8 cellular contexts compared by ENCODE assay signal in the genomic region with DNA sequence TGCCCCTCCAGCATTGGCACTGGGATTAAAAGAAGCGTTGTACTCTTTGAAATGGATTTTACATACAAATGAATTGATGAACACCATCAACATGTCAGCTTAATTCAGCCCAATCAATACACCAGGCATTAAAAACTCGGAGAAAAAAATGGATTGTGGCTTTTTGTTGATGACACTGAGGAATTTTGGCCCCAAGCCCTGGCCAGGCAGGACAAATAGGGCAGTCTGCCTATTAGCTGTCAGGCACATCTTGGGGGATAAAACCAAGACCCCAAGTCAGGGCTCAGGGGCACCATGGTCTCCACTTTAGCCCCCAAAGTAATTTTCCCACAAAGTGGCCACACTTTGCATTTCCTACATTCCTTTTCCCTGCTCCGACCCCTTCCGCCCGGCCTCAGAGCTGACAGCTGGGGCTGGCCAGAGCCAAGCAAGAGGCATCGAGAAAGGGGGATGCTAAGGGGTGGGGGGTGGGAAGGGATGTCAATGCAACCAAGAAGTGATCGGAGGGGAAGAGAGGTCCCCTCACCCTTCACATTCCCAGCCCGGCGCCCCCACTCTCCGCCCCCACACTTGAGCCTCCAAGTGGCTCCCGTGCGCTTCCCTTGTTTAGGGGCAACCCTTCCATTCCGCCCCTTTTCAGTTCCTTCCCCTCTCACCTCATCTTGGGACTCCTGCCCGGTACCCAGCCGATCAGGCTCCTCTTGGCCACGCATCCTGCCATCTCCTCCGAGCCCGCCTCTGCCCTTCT. TPM values are rescaled to one million over a fixed set of nuclear protein-coding genes. Genes with fewer than 3 reads are reported as not detected.
DNase-seq lines count a peak whose midpoint lies in the region; ATAC-seq and TF ChIP-seq lines count a peak whose summit lies in the region.

No MANE protein-coding gene starts in this region.

- no peaks in the 10 kb centered on the region for H4K20me1 ChIP-seq in GM23248 (ENCODE audit: insufficient read depth)

- H3K4me1 Mint-ChIP-seq in activated naive CD8-positive, alpha-beta T cell (ENCODE audit: low read depth): peaks cover 17% of the 10 kb centered on the region

- peaks cover 23% of the 10 kb centered on the region for H3F3A ChIP-seq in GM23248 (ENCODE audit: insufficient read depth)

- DNase-seq in AG04449 (ENCODE audit: low read depth, low spot score) (no peak), GM23248 (peak; percentile 53), inferior parietal cortex (ENCODE audit: extremely low spot score) (peak; percentile 18), DMS79 (lab: John Stamatoyannopoulos, UW) (no peak), NCI-H146 (lab: John Stamatoyannopoulos, UW) (no peak)

- TF ChIP-seq CTCF in AG04449 (IDR thresholded peaks at IDR 0.05; ENCODE audit: insufficient read depth, low read length, missing control alignments): no peak

- POLR2A ChIA-PET in AG04449 (lab: Yijun Ruan, JAX): no interaction called here

- H3K4me1 ChIP-seq in GM23248 (ENCODE audit: insufficient read depth): peaks cover 20% of the 10 kb centered on the region
- peaks cover 19% of the 10 kb centered on the region for H3K4me1 ChIP-seq in stomach smooth muscle (ENCODE audit: control insufficient read depth, insufficient read depth, low read length)

- no peaks in the 10 kb centered on the region for H3K9me3 ChIP-seq in GM23248 (ENCODE audit: low read depth)
- H3K9me3 ChIP-seq in stomach smooth muscle (ENCODE audit: control insufficient read depth in 2 of 2, low read length in 2 of 2): no peaks in the 10 kb centered on the region

- H3K4me3 Mint-ChIP-seq in activated naive CD8-positive, alpha-beta T cell: peak overlapping the region; percentile 89

- H3K27ac ChIP-seq in GM23248 (peak overlapping the region; percentile 23; the same call in 1 of the 2 replicates), stomach smooth muscle (ENCODE audit: low read length) (peak overlapping the region; percentile 46)

- peak overlapping the region; percentile 91 for H2AFZ ChIP-seq in GM23248

- H3K9ac ChIP-seq in GM23248: peak overlapping the region; percentile 82
- peak overlapping the region; percentile 85 for H3K9ac ChIP-seq in stomach smooth muscle (ENCODE audit: low read length in 2 of 2)

- no peaks in the 10 kb centered on the region for H3K36me3 ChIP-seq in GM23248 (ENCODE audit: low read depth)
- peaks cover 0 to 2% of the 10 kb centered on the region in 2 donors for H3K36me3 ChIP-seq in stomach smooth muscle (ENCODE audit: control insufficient read depth in 2 of 2, insufficient read depth in 2 of 2, low read length in 2 of 2)

- H3K36me3 Mint-ChIP-seq in activated naive CD8-positive, alpha-beta T cell: peaks cover 2% of the 10 kb centered on the region

- H3K9me2 ChIP-seq in GM23248 (ENCODE audit: insufficient read depth): no peaks in the 10 kb centered on the region

- peak overlapping the region; percentile 87 for H3K4me2 ChIP-seq in GM23248 (ENCODE audit: unreplicated experiment)

- WGBS in GM23248 (ENCODE audit: low coverage in 1 of 2, low lambda C conversion rate in 2 of 2, missing lambda C conversion rate in 2 of 2), 2 experiments: 2 to 4% methylated on average over 10 to 18 of the region's 18 CpGs

- H3K27me3 Mint-ChIP-seq in activated naive CD8-positive, alpha-beta T cell: no peaks in the 10 kb centered on the region

- H3K27me3 ChIP-seq in GM23248 (replicated peaks; ENCODE audit: insufficient read depth): no peaks in the 10 kb centered on the region
- no peaks in the 10 kb centered on the region for H3K27me3 ChIP-seq in stomach smooth muscle (ENCODE audit: control insufficient read depth in 1 of 2, insufficient read depth in 2 of 2, low read length in 2 of 2)

- H3K9me3 Mint-ChIP-seq in activated naive CD8-positive, alpha-beta T cell (ENCODE audit: low read depth): no peaks in the 10 kb centered on the region

- H3K27ac Mint-ChIP-seq in activated naive CD8-positive, alpha-beta T cell: peak overlapping the region; percentile 64

- CTCF ChIA-PET in AG04449 (lab: Yijun Ruan, JAX): interaction anchor here (1.1 kb wide), 1 partner anchor 26 kb away, joined by 3 read pairs; no protein-coding TSS in a partner anchor

- in situ Hi-C loops in GM23248 (cut with MboI): no loop called here

- peaks cover 29% of the 10 kb centered on the region for H3K79me2 ChIP-seq in GM23248 (ENCODE audit: insufficient read depth)

- no peak for ATAC-seq in HG03045 (IDR thresholded peaks at IDR 0.05; ENCODE audit: unreplicated experiment)

- H3K4me3 ChIP-seq in AG04449 (ENCODE audit: low read depth, low read length) (peak overlapping the region; percentile 94), GM23248 (peak overlapping the region; percentile 90), stomach smooth muscle (ENCODE audit: low read length in 2 of 2) (peak overlapping the region; percentile 92 to 94)

RNA-seq across cellular contexts. Expression of a gene that starts 0.7 kb away (rescaled TPM):
- total RNA-seq in GM23248 (2014; rRNA removed; shearing (Covaris generic)): 12.8 and 13.6 TPM in 2 replicates
- 6.1 and 6.2 TPM in 2 replicates for polyA plus RNA-seq in GM23248 (2016; fragmentation: Nextera tagmentation; extraction: Ambion mirVana)

RNA-seq across cellular contexts. Expression of a gene that starts 34.0 kb away (rescaled TPM):
- total RNA-seq in GM23248 (2014; rRNA removed; shearing (Covaris generic)): not detected in 2 replicates
- 2.2 and 2.3 TPM in 2 replicates for polyA plus RNA-seq in GM23248 (2016; fragmentation: Nextera tagmentation; extraction: Ambion mirVana)

Comparison
In these comparisons a context has a peak if more than half of its experiments do, and no peak if none do; other contexts are left out.
1. DNase-seq: peak in GM23248 (single experiment) and inferior parietal cortex (single experiment); none in AG04449 (single experiment), DMS79 (single experiment) and NCI-H146 (single experiment).
2. Peak in every context shown above with its lines, with median percentiles within 50 percentile points of each other: H3K4me3 ChIP-seq.